25 cellular contexts compared by ENCODE assay signal in genomic region chr9:4969130-4969529, GRCh38. TPM values are rescaled to one million over a fixed set of nuclear protein-coding genes. Genes with fewer than 3 reads are reported as not detected.
DNase-seq lines count a peak whose midpoint lies in the region; ATAC-seq, FAIRE-seq and TF ChIP-seq lines count a peak whose summit lies in the region.
"Had no signal": no experiment of that assay in that cellular context is flagged by ENCODE, and none has a peak within 500 bp of the region (broad histone marks: within the 10 kb centered on the region; RNA-seq: fewer than 3 reads in every experiment).

No MANE protein-coding gene starts in this region.

- H3K27ac ChIP-seq in A549 = no peak overlapping the region
- no peak overlapping the region for H3K27ac ChIP-seq in tibial artery
- H3K27ac ChIP-seq: 22Rv1; BLaER1 treated with 17β-estradiol and CSF1 and Interleukin-3, amounts not matched to agents 10 nM and 100 nM; GM23248 had no signal

- H3K27me3 ChIP-seq in tibial artery = no peaks in the 10 kb centered on the region
- H3K27me3 ChIP-seq in Caco-2 (replicated peaks; ENCODE audit: control insufficient read depth, insufficient read depth, low read length) = no peaks in the 10 kb centered on the region; the same call in 1 of the 2 replicates
- H3K27me3 ChIP-seq: BLaER1 treated with 17β-estradiol and CSF1 and Interleukin-3, amounts not matched to agents 10 nM and 100 nM had no signal

- H3K4me2 ChIP-seq in A549 = no peak overlapping the region
- H3K4me2 ChIP-seq: BLaER1 treated with 17β-estradiol and CSF1 and Interleukin-3, amounts not matched to agents 10 nM and 100 nM had no signal

- 90% methylated on average over 1 of the region's 1 CpG for WGBS in A549 (ENCODE audit: missing lambda C conversion rate)

- TF ChIP-seq EP300 in A549 (IDR thresholded peaks at IDR 0.05) = no peak

- H3K36me3 ChIP-seq in tibial artery (no peaks in the 10 kb centered on the region), Caco-2 (ENCODE audit: control insufficient read depth, insufficient read depth, low read length) (no peaks in the 10 kb centered on the region)
- H3K36me3 ChIP-seq: BLaER1 treated with 17β-estradiol and CSF1 and Interleukin-3, amounts not matched to agents 10 nM and 100 nM; HAP-1 had no signal

- TF ChIP-seq CTCF in A549 (IDR thresholded peaks at IDR 0.05) = no peak
- no peak for TF ChIP-seq CTCF in tibial artery (IDR thresholded peaks at IDR 0.05)
- TF ChIP-seq CTCF in Caco-2 (IDR thresholded peaks at IDR 0.05; ENCODE audit: insufficient read depth in 1 of 2, low read depth in 1 of 2, low read length in 1 of 2, severe bottlenecking in 1 of 2, unreplicated experiment in 1 of 2) = no peak

- no peak for DNase-seq in T-helper 1 cell
- no peak for DNase-seq in activated T-cell treated with anti-CD3 and anti-CD28 coated beads, Interleukin-2, amount 50 U/mL, for 24 hours
- DNase-seq in activated T-cell treated with anti-CD3 and anti-CD28 coated beads, Interleukin-2, amount 50 U/mL, for 1 hour = no peak
- DNase-seq in A549 (ENCODE audit: low read depth in 1 of 2, low spot score in 1 of 2) = no peak
- no peak for DNase-seq in activated naive CD8-positive, alpha-beta T cell treated with anti-CD3 and anti-CD28 coated beads for 36 hours
- no peak for DNase-seq in tibial artery
- DNase-seq in Caco-2 = no peak
- DNase-seq: CD4-positive, alpha-beta memory T cell; DND-41; GM23248; KBM-7; MM.1S; NCI-H1092; NCI-H1436; NCI-H187 treated with DMSO at 0.1 percent for 48 hours; NCI-H2107; NCI-H446 treated with DMSO at 0.1 percent for 48 hours; NCI-H526 treated with DMSO at 0.1 percent for 48 hours; OCI-M1 had no signal

- no peak for TF ChIP-seq RAD21 in A549 (conservative IDR thresholded peaks at IDR 0.05 in 1 of 2, IDR thresholded peaks at IDR 0.05 in 1 of 2)

- TF ChIP-seq POLR2A in A549 (IDR thresholded peaks at IDR 0.05; ENCODE audit: low read length) = no peak

- CTCF ChIA-PET in A549 (lab: Yijun Ruan, JAX) = interaction anchor here (0.9 kb wide), 1 partner anchor 19 kb away, joined by 3 read pairs; no protein-coding TSS in a partner anchor
- CTCF ChIA-PET in Caco-2 (lab: Charles Lee) = no interaction called here

- no TSS peak for BruUV-seq in Caco-2 (replicated peaks; lab: Mats Ljungman, UMichigan)

- intact Hi-C loops in tibial artery (cut with DNase I; ENCODE audit: low total_unique reads) = no loop called here
- intact Hi-C loops in Caco-2 (cut with micrococcal nuclease; ENCODE audit: unreplicated experiment) = no loop called here

- no peaks in the 10 kb centered on the region for H3K9me3 ChIP-seq in A549
- no peaks in the 10 kb centered on the region for H3K9me3 ChIP-seq in tibial artery
- no peaks in the 10 kb centered on the region for H3K9me3 ChIP-seq in Caco-2
- H3K9me3 ChIP-seq: HAP-1 had no signal

- no peak for ATAC-seq in A549

- POLR2A ChIA-PET in A549 (lab: Yijun Ruan, JAX) (no interaction called here), Caco-2 (lab: Charles Lee) (no interaction called here)

- H3K4me1 ChIP-seq in A549 = no peaks in the 10 kb centered on the region
- H3K4me1 ChIP-seq in tibial artery = peaks cover 0 to 41% (median 11%) of the 10 kb centered on the region in 4 donors
- H3K4me1 ChIP-seq in Caco-2 = no peaks in the 10 kb centered on the region
- H3K4me1 ChIP-seq: HAP-1 had no signal

- peaks cover 6% of the 10 kb centered on the region for H3K36me3 Mint-ChIP-seq in T-helper 1 cell treated with Interleukin-12 subunit alpha and Interleukin-12 subunit beta and Interleukin-4 antibody, amounts not matched to agents 30 μg/mL and 1 μg/mL, for 36 hours (ENCODE audit: low read depth)
- H3K36me3 Mint-ChIP-seq in activated T-cell treated with anti-CD3 and anti-CD28 coated beads, Interleukin-2, amount 50 U/mL, for 24 hours (ENCODE audit: low read depth) = no peaks in the 10 kb centered on the region
- H3K36me3 Mint-ChIP-seq in activated naive CD8-positive, alpha-beta T cell treated with anti-CD3 and anti-CD28 coated beads for 36 hours = peaks cover 5% of the 10 kb centered on the region
- H3K36me3 Mint-ChIP-seq in Caco-2 (ENCODE audit: insufficient read depth, unreplicated experiment) = no peaks in the 10 kb centered on the region

- peaks cover 29% of the 10 kb centered on the region for H3K4me1 Mint-ChIP-seq in T-helper 1 cell treated with Interleukin-12 subunit alpha and Interleukin-12 subunit beta and Interleukin-4 antibody, amounts not matched to agents 30 μg/mL and 1 μg/mL, for 36 hours (ENCODE audit: low read depth)
- peaks cover 30% of the 10 kb centered on the region for H3K4me1 Mint-ChIP-seq in activated T-cell treated with anti-CD3 and anti-CD28 coated beads, Interleukin-2, amount 50 U/mL, for 24 hours (ENCODE audit: low read depth)
- peaks cover 42% of the 10 kb centered on the region for H3K4me1 Mint-ChIP-seq in activated naive CD8-positive, alpha-beta T cell treated with anti-CD3 and anti-CD28 coated beads for 36 hours
- H3K4me1 Mint-ChIP-seq in Caco-2 (ENCODE audit: low read depth, unreplicated experiment) = no peaks in the 10 kb centered on the region

- peaks cover 5% of the 10 kb centered on the region for H3K9me3 Mint-ChIP-seq in T-helper 1 cell treated with Interleukin-12 subunit alpha and Interleukin-12 subunit beta and Interleukin-4 antibody, amounts not matched to agents 30 μg/mL and 1 μg/mL, for 36 hours
- peaks cover 3% of the 10 kb centered on the region for H3K9me3 Mint-ChIP-seq in activated T-cell treated with anti-CD3 and anti-CD28 coated beads, Interleukin-2, amount 50 U/mL, for 24 hours
- H3K9me3 Mint-ChIP-seq in activated naive CD8-positive, alpha-beta T cell treated with anti-CD3 and anti-CD28 coated beads for 36 hours = peaks cover 3% of the 10 kb centered on the region
- no peaks in the 10 kb centered on the region for H3K9me3 Mint-ChIP-seq in Caco-2 (ENCODE audit: unreplicated experiment)

- no peak overlapping the region for H3K4me3 ChIP-seq in A549
- no peak overlapping the region for H3K4me3 ChIP-seq in tibial artery
- no peak overlapping the region for H3K4me3 ChIP-seq in Caco-2 (ENCODE audit: low read depth, low read length)
- H3K4me3 ChIP-seq: BLaER1 treated with 17β-estradiol and CSF1 and Interleukin-3, amounts not matched to agents 10 nM and 100 nM; GM23248; HAP-1 had no signal

- peak overlapping the region; percentile 49 for H3K4me3 Mint-ChIP-seq in T-helper 1 cell treated with Interleukin-12 subunit alpha and Interleukin-12 subunit beta and Interleukin-4 antibody, amounts not matched to agents 30 μg/mL and 1 μg/mL, for 36 hours
- H3K4me3 Mint-ChIP-seq in activated T-cell treated with anti-CD3 and anti-CD28 coated beads, Interleukin-2, amount 50 U/mL, for 24 hours = peak overlapping the region; percentile 18
- H3K4me3 Mint-ChIP-seq in activated naive CD8-positive, alpha-beta T cell treated with anti-CD3 and anti-CD28 coated beads for 36 hours = peak overlapping the region; percentile 2
- no peak overlapping the region for H3K4me3 Mint-ChIP-seq in Caco-2 (ENCODE audit: unreplicated experiment)
- H3K4me3 Mint-ChIP-seq: CD4-positive, alpha-beta memory T cell had no signal

- peak; percentile 28 for FAIRE-seq in A549 (lab: Jason Lieb, UNC)
- FAIRE-seq: GM12892, RCC 7860 had no signal

- H3K27me3 Mint-ChIP-seq in T-helper 1 cell treated with Interleukin-12 subunit alpha and Interleukin-12 subunit beta and Interleukin-4 antibody, amounts not matched to agents 30 μg/mL and 1 μg/mL, for 36 hours (ENCODE audit: low read depth) = no peaks in the 10 kb centered on the region
- no peaks in the 10 kb centered on the region for H3K27me3 Mint-ChIP-seq in activated T-cell treated with anti-CD3 and anti-CD28 coated beads, Interleukin-2, amount 50 U/mL, for 24 hours
- H3K27me3 Mint-ChIP-seq in activated naive CD8-positive, alpha-beta T cell treated with anti-CD3 and anti-CD28 coated beads for 36 hours = no peaks in the 10 kb centered on the region
- H3K27me3 Mint-ChIP-seq in Caco-2 (ENCODE audit: insufficient read depth, unreplicated experiment) = peaks cover 3% of the 10 kb centered on the region
- H3K27me3 Mint-ChIP-seq: CD4-positive, alpha-beta memory T cell had no signal

- peak overlapping the region; percentile 50 for H3K27ac Mint-ChIP-seq in T-helper 1 cell treated with Interleukin-12 subunit alpha and Interleukin-12 subunit beta and Interleukin-4 antibody, amounts not matched to agents 30 μg/mL and 1 μg/mL, for 36 hours
- H3K27ac Mint-ChIP-seq in activated T-cell treated with anti-CD3 and anti-CD28 coated beads, Interleukin-2, amount 50 U/mL, for 24 hours = no peak overlapping the region
- no peak overlapping the region for H3K27ac Mint-ChIP-seq in activated naive CD8-positive, alpha-beta T cell treated with anti-CD3 and anti-CD28 coated beads for 36 hours
- H3K27ac Mint-ChIP-seq in Caco-2 (ENCODE audit: unreplicated experiment) = no peak overlapping the region
- H3K27ac Mint-ChIP-seq: CD4-positive, alpha-beta memory T cell had no signal

TF ChIP-seq in A549, 52 proteins besides CTCF, POLR2A, EP300 and RAD21:
- TF ChIP-seq HOXB5 (CRISPR knock-in tag; IDR thresholded peaks at IDR 0.05) (no peak), SREBF2 (IDR thresholded peaks at IDR 0.05) (no peak)

RNA-seq across cellular contexts. Expression of gene JAK2, which starts 15.9 kb away (rescaled TPM):
- polyA plus RNA-seq in A549 (2011; rRNA removed) = 6.5 and 7.7 TPM in 2 replicates
- 0.78 and 0.82 TPM in 2 replicates for polyA plus RNA-seq in A549 (2012; cell fraction: cytosol; rRNA removed)
- 0.61 and 0.92 TPM in 2 replicates for polyA plus RNA-seq in A549 (2012; cell fraction: nucleus; rRNA removed)
- polyA plus RNA-seq in A549 (2017; fragmentation: RNase III; extraction: RNeasy Plus Mini Kit Qiagen cat#74134 plus additional on column Dnase treatment) = 2.6 to 3.1 TPM (median 2.9 TPM) in 3 replicates
- polyA minus RNA-seq in A549 (2011; rRNA and poly(A)+ RNA removed) = 4.7 and 6.0 TPM in 2 replicates
- 10 to 100 TPM; 33.7 to 35.8 TPM for total RNA-seq in activated naive CD8-positive, alpha-beta T cell treated with anti-CD3 and anti-CD28 coated beads for 36 hours
- 0.86 and 1.4 TPM in 2 replicates for total RNA-seq in Caco-2 (2022)

Comparison
In these comparisons a context has a peak if more than half of its experiments do, and no peak if none do; other contexts are left out.
1. RNA of gene JAK2, which starts 15.9 kb away (total RNA-seq): 33.7 to 35.8 TPM in activated naive CD8-positive, alpha-beta T cell treated with anti-CD3 and anti-CD28 coated beads for 36 hours; 0.86 to 1.4 TPM in Caco-2; every median in the first group is over 10 times any median in the second.